Comparison of ENCODE assay signal across 8 cellular contexts in genomic region chr19:10861118-10861651, GRCh38. TPM values are rescaled to one million over a fixed set of nuclear protein-coding genes. Genes with fewer than 3 reads are reported as not detected.
DNase-seq lines count a peak whose midpoint lies in the region; ATAC-seq and TF ChIP-seq lines count a peak whose summit lies in the region.

No MANE protein-coding gene starts in this region.

- H3K4me3 ChIP-seq in spleen, result no peak overlapping the region

- peak overlapping the region in 4 of 8 donors; percentile 9 to 51 (median 44) for H3K27ac ChIP-seq in spleen

- H3K27me3 ChIP-seq in spleen (replicated peaks in 1 of 7), result no peaks in the 10 kb centered on the region

- ATAC-seq in GM18519 (IDR thresholded peaks at IDR 0.05; ENCODE audit: low FRiP score, unreplicated experiment) (no peak), GM21390 (IDR thresholded peaks at IDR 0.05; ENCODE audit: unreplicated experiment) (no peak), GM18498 (IDR thresholded peaks at IDR 0.05; ENCODE audit: unreplicated experiment) (no peak)

- H3K9me3 ChIP-seq in spleen, result no peaks in the 10 kb centered on the region

- WGBS in spleen, 5 donors, result 55 to 76% (median 62%) methylated on average over 7 of the region's 7 CpGs

- peaks cover 0 to 42% (median 0%) of the 10 kb centered on the region in 6 donors for H3K36me3 ChIP-seq in spleen

- H3K4me1 ChIP-seq in spleen, result peaks cover 0 to 28% (median 11%) of the 10 kb centered on the region in 6 donors

- TF ChIP-seq CTCF in spleen (IDR thresholded peaks at IDR 0.05 in 8 of 11, conservative IDR thresholded peaks at IDR 0.05 in 3 of 11), result peak in 9 of 11 experiments; percentile 7 to 68 (median 53)

- intact Hi-C loops in spleen (cut with DNase I; ENCODE audit: low total_unique reads), result loop anchor here (5.0 kb wide), 1 partner anchor 144 kb away; the partner anchor contains the start of gene DNM2

- no peak for TF ChIP-seq POLR2A in spleen (IDR thresholded peaks at IDR 0.05)

- DNase-seq in activated T-cell treated with anti-CD3 and anti-CD28 coated beads for 24 hours (ENCODE audit: low read depth) (peak; percentile 13), activated T-cell treated with anti-CD3 and anti-CD28 coated beads for 4 hours (no peak), RPMI8226 (peak; percentile 51), ecto neural progenitor cell (ENCODE audit: low spot score) (peak; percentile 61), spleen (no peak)

RNA-seq across cellular contexts. Expression of gene CARM1, which starts 10.2 kb away (rescaled TPM):
- total RNA-seq in spleen, result 10 to 100 TPM; 18.2 to 32.0 (median 29.4) TPM
- polyA plus RNA-seq in spleen, result 10 to 100 TPM; 13.6 to 25.7 (median 13.7) TPM

RNA-seq across cellular contexts. Expression of gene C19orf38, which starts 13.0 kb away (rescaled TPM):
- 10 to 100 TPM; 11.7 to 48.1 (median 20.3) TPM for total RNA-seq in spleen
- polyA plus RNA-seq in spleen, result 10 to 100 TPM; 10.2 to 15.9 (median 12.1) TPM

RNA-seq across cellular contexts. Expression of gene TMED1, which starts 25.2 kb away (rescaled TPM):
- 10 to 100 TPM; 15.2 to 30.5 (median 18.7) TPM for total RNA-seq in spleen
- polyA plus RNA-seq in spleen, result 10 to 100 TPM; 13.1 to 21.7 (median 19.8) TPM

Comparison
In these comparisons a context has a peak if more than half of its experiments do, and no peak if none do; other contexts are left out.
1. DNase-seq: peak in activated T-cell treated with anti-CD3 and anti-CD28 coated beads for 24 hours (single experiment), RPMI8226 (single experiment) and ecto neural progenitor cell (single experiment); none in activated T-cell treated with anti-CD3 and anti-CD28 coated beads for 4 hours (single experiment) and spleen (single experiment).